In genomic region chr6:165698868-165699267, GRCh38 we compare ENCODE assay signal across 27 cellular contexts.
"Had no signal": no experiment of that assay in that cellular context is flagged by ENCODE, and none has a peak within 500 bp of the region (broad histone marks: within the 10 kb centered on the region; RNA-seq: fewer than 3 reads in every experiment).

No MANE protein-coding gene starts in this region.

- H3K4me3 ChIP-seq: stomach, suprapubic skin, testis, thoracic aorta, thyroid gland, tibial artery, tibial nerve, transverse colon, upper lobe of left lung, upper lobe of right lung, uterus, vagina had no signal

- H3K27me3 ChIP-seq: stomach, suprapubic skin, testis, thyroid gland, tibial nerve, transverse colon, upper lobe of left lung, upper lobe of right lung, uterus, vagina had no signal

- DNase-seq: stimulated activated CD4-positive, alpha-beta T cell treated with anti-CD3 and anti-CD28 coated beads, Interleukin-2, amount 100 ng/mL, for 48 hours; stimulated activated CD4-positive, alpha-beta T cell treated with anti-CD3 and anti-CD28 coated beads, Interleukin-4, amount 100 ng/mL, for 1 hour; stimulated activated CD4-positive, alpha-beta T cell treated with anti-CD3 and anti-CD28 coated beads, Interleukin-4, amount 100 ng/mL, for 24 hours; stimulated activated CD4-positive, alpha-beta T cell treated with anti-CD3 and anti-CD28 coated beads, Interleukin-4, amount 100 ng/mL, for 4 hours; stimulated activated CD8-positive, alpha-beta memory T cell treated with anti-CD3 and anti-CD28 coated beads, Interleukin-4, amount 100 ng/mL, for 48 hours; stimulated activated naive B cell treated with anti-CD40 and anti-IgM and Interleukin-4, amounts not matched to agents 10 μg/mL and 1 μg/mL and 100 μg/mL, for 72 hours; stimulated activated naive CD4-positive, alpha-beta T cell; stimulated activated naive CD4-positive, alpha-beta T cell treated with Interleukin-2 at 50 U/mL for 16 hours; stimulated activated naive CD8-positive, alpha-beta T cell treated with anti-CD3 and anti-CD28 coated beads, Interleukin-15, amount 100 ng/mL, for 72 hours; stimulated activated naive CD8-positive, alpha-beta T cell treated with anti-CD3 and anti-CD28 coated beads, Interleukin-15, Interleukin-2, amounts not matched to agents 100 U/mL and 50 U/mL, for 24 hours; stomach; substantia nigra; testis; thyroid gland; tibial artery; transverse colon; trophoblast cell; upper lobe of left lung; upper lobe of right lung; uterus had no signal

- H3K36me3 ChIP-seq: stomach, suprapubic skin, thoracic aorta, thyroid gland, tibial artery, tibial nerve, transverse colon, upper lobe of left lung, upper lobe of right lung, uterus, vagina had no signal

- FAIRE-seq: urothelium cell line had no signal

- H3K27ac ChIP-seq: stomach, suprapubic skin, testis, thoracic aorta, thyroid gland, tibial artery, tibial nerve, transverse colon, upper lobe of left lung, upper lobe of right lung, uterus, vagina had no signal

- H3K4me1 ChIP-seq: testis, transverse colon, upper lobe of right lung, uterus had no signal

- H3K9me3 ChIP-seq: suprapubic skin, testis, thyroid gland, tibial artery, transverse colon, upper lobe of right lung, uterus, vagina had no signal

- ATAC-seq: stimulated activated effector memory CD8-positive, alpha-beta T cell treated with anti-CD3 and anti-CD28 coated beads, Interleukin-12 subunit alpha, Interleukin-12 subunit beta, amount 100 ng/mL, for 72 hours; stimulated activated memory B cell treated with anti-CD40 and anti-IgM and Interleukin-4, amounts not matched to agents 10 μg/mL and 1 μg/mL and 100 μg/mL, for 72 hours; stimulated activated naive B cell treated with anti-CD40 and anti-IgM and Interleukin-4, amounts not matched to agents 10 μg/mL and 1 μg/mL and 100 μg/mL, for 72 hours; stimulated activated naive CD8-positive, alpha-beta T cell treated with anti-CD3 and anti-CD28 coated beads, Interleukin-15, amount 100 ng/mL, for 72 hours; stimulated activated naive CD8-positive, alpha-beta T cell treated with anti-CD3 and anti-CD28 coated beads, Interleukin-15, Interleukin-2, amounts not matched to agents 100 U/mL and 50 U/mL, for 24 hours; upper lobe of right lung had no signal
